Comparison of ENCODE assay signal across 8 cellular contexts in the genomic region with DNA sequence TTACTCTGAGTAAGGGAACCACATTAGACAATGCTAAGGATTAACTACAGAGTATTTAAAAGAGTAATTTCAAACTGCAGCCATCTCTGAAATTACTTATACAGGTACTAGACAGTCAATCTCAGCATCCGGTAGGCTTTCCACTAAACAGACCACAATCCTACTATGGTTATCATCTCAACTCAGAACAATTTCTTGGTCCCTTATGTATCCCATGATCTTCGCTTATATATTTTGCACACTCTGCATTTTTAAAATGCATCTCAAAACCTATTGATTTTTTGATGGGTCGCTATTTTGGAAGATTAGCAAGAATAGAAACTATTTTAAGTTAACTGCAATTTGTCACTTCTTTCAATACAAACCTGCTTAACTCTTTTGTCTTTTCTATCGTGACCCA. TPM values are rescaled to one million over a fixed set of nuclear protein-coding genes. Genes with fewer than 3 reads are reported as not detected.
A peak's percentile ranks its signal among the peaks of the same experiment; 100 is the strongest.
DNase-seq lines count a peak whose midpoint lies in the region; ATAC-seq and TF ChIP-seq lines count a peak whose summit lies in the region.

No MANE protein-coding gene starts in this region.

- peaks cover 28% of the 10 kb centered on the region for H3K36me3 Mint-ChIP-seq in endothelial cell (ENCODE audit: low read depth, unreplicated experiment)

- no peaks in the 10 kb centered on the region for H4K20me1 ChIP-seq in OCI-LY1 (ENCODE audit: insufficient read depth, low read length)

- H3K9ac ChIP-seq in OCI-LY1 (ENCODE audit: low read length): peak overlapping the region; percentile 67

- ATAC-seq in GM18870 (IDR thresholded peaks at IDR 0.05; ENCODE audit: unreplicated experiment): no peak

- DNase-seq in GM06990 (ENCODE audit: extremely low read depth, insufficient read length) (peak; percentile 16), endothelial cell (ENCODE audit: low spot score) (no peak), pons (ENCODE audit: low spot score) (peak; percentile 28), DMS153 (lab: John Stamatoyannopoulos, UW) (no peak), NCI-H1417 treated with DMSO at 0.1 percent for 48 hours (lab: John Stamatoyannopoulos, UW) (no peak), amygdala (lab: John Stamatoyannopoulos, UW) (no peak)

- TF ChIP-seq CTCF in GM06990 (IDR thresholded peaks at IDR 0.05; ENCODE audit: insufficient read depth, low read length, poor library complexity, severe bottlenecking): no peak
- no peak for TF ChIP-seq CTCF in OCI-LY1 (IDR thresholded peaks at IDR 0.05; ENCODE audit: low read length)
- no peak for TF ChIP-seq CTCF in endothelial cell (IDR thresholded peaks at IDR 0.05; ENCODE audit: unreplicated experiment)

- H3K79me2 ChIP-seq in OCI-LY1 (ENCODE audit: insufficient read depth, low read length): peaks cover 24% of the 10 kb centered on the region

- H3K27me3 ChIP-seq in GM06990 (replicated peaks; ENCODE audit: control insufficient read depth, insufficient read depth, low read length) (no peaks in the 10 kb centered on the region), OCI-LY1 (ENCODE audit: insufficient read depth, low read length) (no peaks in the 10 kb centered on the region)

- H3K27ac ChIP-seq in OCI-LY1 (ENCODE audit: low read depth, low read length, poor library complexity, severe bottlenecking): peak overlapping the region; percentile 2

- H2AFZ ChIP-seq in OCI-LY1 (ENCODE audit: low read length): no peak overlapping the region

- no peaks in the 10 kb centered on the region for H3K9me3 Mint-ChIP-seq in endothelial cell (ENCODE audit: unreplicated experiment)

- peaks cover 10% of the 10 kb centered on the region; the same call in 1 of the 2 replicates for H3F3A ChIP-seq in OCI-LY1 (ENCODE audit: insufficient read depth, low read length)

- peaks cover 46% of the 10 kb centered on the region for H3K4me1 Mint-ChIP-seq in endothelial cell (ENCODE audit: unreplicated experiment)

- H3K4me3 ChIP-seq in GM06990 (replicated peaks; ENCODE audit: low read depth, low read length) (peak overlapping the region; percentile 77), OCI-LY1 (ENCODE audit: low read depth, low read length, poor library complexity, severe bottlenecking) (peak overlapping the region; percentile 68)

- H3K4me1 ChIP-seq in OCI-LY1 (ENCODE audit: insufficient read depth, low read length, severe bottlenecking): peaks cover 20% of the 10 kb centered on the region

- peak overlapping the region; percentile 100 for H3K4me3 Mint-ChIP-seq in endothelial cell (ENCODE audit: unreplicated experiment)

- peaks cover 14% of the 10 kb centered on the region for H3K27me3 Mint-ChIP-seq in endothelial cell (ENCODE audit: unreplicated experiment)

- H3K4me2 ChIP-seq in OCI-LY1 (ENCODE audit: low read length): peak overlapping the region; percentile 73

- H3K36me3 ChIP-seq in GM06990 (ENCODE audit: control insufficient read depth, insufficient read depth, low read length) (no peaks in the 10 kb centered on the region), OCI-LY1 (ENCODE audit: insufficient read depth, low read length) (peaks cover 8% of the 10 kb centered on the region)

- H3K27ac Mint-ChIP-seq in endothelial cell (ENCODE audit: unreplicated experiment): peak overlapping the region; percentile 99

- H3K9me2 ChIP-seq in OCI-LY1 (ENCODE audit: low read depth, low read length): no peaks in the 10 kb centered on the region

- H3K9me3 ChIP-seq in OCI-LY1 (ENCODE audit: low read length): no peaks in the 10 kb centered on the region

RNA-seq across cellular contexts. Expression of gene PPP4R1, which starts 1.4 kb away (rescaled TPM):
- 173 TPM for total RNA-seq in endothelial cell (ENCODE audit: unreplicated experiment)

Comparison
In these comparisons a context has a peak if more than half of its experiments do, and no peak if none do; other contexts are left out.
1. DNase-seq: peak in GM06990 (single experiment) and pons (single experiment); none in endothelial cell (single experiment), DMS153 (single experiment), NCI-H1417 treated with DMSO at 0.1 percent for 48 hours (single experiment) and amygdala (0 of 56).